Comparison of ENCODE assay signal across 1 cellular context in the genomic region with DNA sequence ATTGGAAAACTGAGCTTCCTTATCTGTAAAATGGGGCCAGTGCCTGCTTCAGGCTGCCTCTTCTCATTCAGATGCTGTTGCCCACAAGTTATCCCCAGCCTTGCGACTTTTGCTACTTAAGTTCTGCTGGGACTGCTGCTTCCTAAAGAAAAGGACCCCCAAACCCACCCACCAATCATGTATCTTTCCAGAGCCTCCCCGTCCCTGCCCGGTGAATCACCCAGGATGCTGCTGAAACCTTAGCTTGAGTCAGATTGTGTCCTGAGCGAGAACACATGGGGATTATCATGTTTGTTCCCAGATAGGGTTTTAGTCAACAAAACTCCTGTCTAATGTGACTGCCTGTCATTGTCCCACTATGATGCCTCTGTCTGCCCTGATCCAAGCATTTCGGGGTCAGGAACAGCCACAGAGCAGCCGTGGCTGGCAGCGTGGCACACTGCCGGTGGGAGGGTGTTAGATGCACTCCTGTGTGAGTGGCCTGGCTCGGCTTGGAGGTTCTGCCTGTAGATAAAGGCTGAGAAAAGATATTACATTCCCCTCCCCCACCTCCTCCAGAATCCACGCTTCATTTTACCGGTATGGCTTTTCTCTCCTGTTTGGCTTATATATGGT.
TF ChIP-seq lines count a peak whose summit lies in the region.

No MANE protein-coding gene starts in this region.

TF ChIP-seq in GM23338, 12 proteins besides CTCF, POLR2A, EP300 and RAD21 (continued from another document):
- TF ChIP-seq ZNF462 (CRISPR knock-in tag; IDR thresholded peaks at IDR 0.05) (no peak), POLR2AphosphoS5 (IDR thresholded peaks at IDR 0.05; ENCODE audit: low read depth) (no peak)
